ENCODE assay signal across 1 cellular context in genomic region chr5:10307206-10308148, GRCh38.
TF ChIP-seq lines count a peak whose summit lies in the region.

CMBL (minus strand) TSS chr5:10307902; CDS start chr5:10290762, 17,140 bp downstream.

TF ChIP-seq in H1, 55 proteins besides CTCF, POLR2A, EP300 and RAD21 (continued from another document):
- no peak for TF ChIP-seq CHD7 (IDR thresholded peaks at IDR 0.05; ENCODE audit: insufficient replicate concordance, low read length)
- TF ChIP-seq MAX (IDR thresholded peaks at IDR 0.05) = peak; percentile 59
- no peak for TF ChIP-seq CBX8 (IDR thresholded peaks at IDR 0.05; ENCODE audit: borderline replicate concordance, low read depth, low read length)
- peak; percentile 93 for TF ChIP-seq KDM4A (IDR thresholded peaks at IDR 0.05; ENCODE audit: low read depth, low read length, severe bottlenecking)
- no peak for TF ChIP-seq GTF2F1 (IDR thresholded peaks at IDR 0.05; ENCODE audit: borderline replicate concordance, low read depth, low read length)
- TF ChIP-seq ASH2L (IDR thresholded peaks at IDR 0.05; ENCODE audit: low read length) = peak; percentile 100
- TF ChIP-seq POU5F1 (IDR thresholded peaks at IDR 0.05; ENCODE audit: low read depth, low read length) = no peak
- no peak for TF ChIP-seq ATF3 (IDR thresholded peaks at IDR 0.05; ENCODE audit: insufficient read depth, low read depth, low read length)
- TF ChIP-seq SIN3A (conservative IDR thresholded peaks at IDR 0.05 in 1 of 2, IDR thresholded peaks at IDR 0.05 in 1 of 2; ENCODE audit: low read depth in 1 of 2, low read length in 2 of 2) = no peak
- no peak for TF ChIP-seq TEAD4 (IDR thresholded peaks at IDR 0.05; ENCODE audit: low read depth, low read length)
- no peak for TF ChIP-seq RXRA (IDR thresholded peaks at IDR 0.05; ENCODE audit: insufficient read depth, low read depth, low read length)
- TF ChIP-seq SAP30 (IDR thresholded peaks at IDR 0.05; ENCODE audit: insufficient read depth, insufficient replicate concordance, low read length) = peak; percentile 57
- TF ChIP-seq HDAC2 (IDR thresholded peaks at IDR 0.05; ENCODE audit: borderline replicate concordance in 1 of 2, low read depth in 2 of 2, low read length in 2 of 2) = peak in 1 of 2 experiments; percentile 91; a peak in 2 of 4 replicates
- no peak for TF ChIP-seq CHD1 (IDR thresholded peaks at IDR 0.05; ENCODE audit: low read depth, low read length)
- TF ChIP-seq TAF1 (IDR thresholded peaks at IDR 0.05; ENCODE audit: low read depth, low read length) = 0 out of 2 replicates have a peak, but pooled peaks have one; percentile 22
TF ChIP-seq in H1: peak in this region for 9.
